ENCODE assay signal across 8 cellular contexts in the genomic region with DNA sequence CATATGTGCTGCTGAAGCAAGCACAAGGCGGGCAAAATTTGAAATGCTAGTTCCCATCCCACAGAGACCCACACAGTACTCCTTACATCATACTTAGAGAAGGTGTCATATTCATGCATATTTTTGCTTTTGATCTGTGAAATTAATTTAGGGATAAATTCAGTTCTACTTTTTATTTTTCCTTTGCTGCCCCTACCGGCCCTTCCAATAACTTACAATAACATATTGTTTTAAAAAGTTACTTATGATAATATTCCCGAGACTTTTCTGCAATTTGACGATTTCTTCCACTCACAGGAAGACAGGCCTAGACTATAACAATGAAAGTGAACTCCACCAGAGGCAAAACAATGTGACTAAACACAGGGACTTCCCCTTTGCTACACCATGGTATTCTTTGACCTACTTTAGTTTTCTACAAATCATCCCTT. TPM values are rescaled to one million over a fixed set of nuclear protein-coding genes. Genes with fewer than 3 reads are reported as not detected.
DNase-seq lines count a peak whose midpoint lies in the region; ATAC-seq and TF ChIP-seq lines count a peak whose summit lies in the region.

No MANE protein-coding gene starts in this region.

- no peak overlapping the region for H3K9ac ChIP-seq in SK-N-SH

- 86% methylated on average over 4 of the region's 4 CpGs for WGBS in SK-N-SH (ENCODE audit: low lambda C conversion rate)
- WGBS in gastroesophageal sphincter (ENCODE audit: low coverage in 1 of 2), 2 donors: 27 to 28% methylated on average over 4 of the region's 4 CpGs

- H3K27me3 Mint-ChIP-seq in stimulated activated naive CD8-positive, alpha-beta T cell treated with anti-CD3 and anti-CD28 coated beads, Interleukin-15, Interleukin-2, amounts not matched to agents 100 ng/mL and 50 ng/mL, for 24 hours: no peaks in the 10 kb centered on the region

- H3K9me3 Mint-ChIP-seq in stimulated activated naive CD8-positive, alpha-beta T cell treated with anti-CD3 and anti-CD28 coated beads, Interleukin-15, Interleukin-2, amounts not matched to agents 100 ng/mL and 50 ng/mL, for 24 hours: no peaks in the 10 kb centered on the region

- CTCF ChIA-PET in SK-N-SH (lab: Yijun Ruan, JAX): interaction anchor here (1.1 to 1.5 kb wide), 3 partner anchors 23 to 518 kb away, joined by 3 to 5 read pairs (median 3); no protein-coding TSS in a partner anchor

- no peak for TF ChIP-seq POLR2A in gastroesophageal sphincter (IDR thresholded peaks at IDR 0.05)

- H3K4me3 ChIP-seq in SK-N-SH (ENCODE audit: low read depth in 2 of 2, low read length in 1 of 2): no peak overlapping the region
- peak overlapping the region in 1 of 2 donors; percentile 10 for H3K4me3 ChIP-seq in gastroesophageal sphincter

- H3K27ac ChIP-seq in SK-N-SH (ENCODE audit: low read depth in 2 of 2, low read length in 1 of 2): no peak overlapping the region
- peak overlapping the region; percentile 5 to 65 (median 51) for H3K27ac ChIP-seq in gastroesophageal sphincter

- no peaks in the 10 kb centered on the region for H3K27me3 ChIP-seq in SK-N-SH (ENCODE audit: insufficient read depth)
- no peaks in the 10 kb centered on the region for H3K27me3 ChIP-seq in gastroesophageal sphincter

- no peak for TF ChIP-seq EP300 in SK-N-SH (IDR thresholded peaks at IDR 0.05; ENCODE audit: borderline replicate concordance in 1 of 2, low read depth in 1 of 2, low read length in 1 of 2)
- no peak for TF ChIP-seq EP300 in gastroesophageal sphincter (IDR thresholded peaks at IDR 0.05)

- TF ChIP-seq RAD21 in SK-N-SH (IDR thresholded peaks at IDR 0.05; ENCODE audit: low read length): no peak

- no peak for DNase-seq in SK-N-SH
- peak; percentile 33 for DNase-seq in SKM-1 (lab: John Stamatoyannopoulos, UW; ENCODE audit: unreplicated experiment)
- no peak for DNase-seq in GM19240 (ENCODE audit: insufficient read length, low spot score)
- DNase-seq in stimulated activated CD4-positive, alpha-beta T cell treated with anti-CD3 and anti-CD28 coated beads, Interleukin-1b, Interleukin-23, amount 100 ng/mL, for 48 hours: no peak
- no peak for DNase-seq in NCI-H526 treated with DMSO at 0.1 percent for 48 hours (lab: John Stamatoyannopoulos, UW)

- H3K9me3 ChIP-seq in SK-N-SH (no peaks in the 10 kb centered on the region), gastroesophageal sphincter (no peaks in the 10 kb centered on the region)

- H3K36me3 Mint-ChIP-seq in stimulated activated naive CD8-positive, alpha-beta T cell treated with anti-CD3 and anti-CD28 coated beads, Interleukin-15, Interleukin-2, amounts not matched to agents 100 ng/mL and 50 ng/mL, for 24 hours (ENCODE audit: low read depth): no peaks in the 10 kb centered on the region

- H3K4me1 ChIP-seq in SK-N-SH (ENCODE audit: control insufficient read depth in 1 of 2, insufficient read depth in 2 of 2, low read depth in 1 of 2, low read length in 1 of 2) (no peaks in the 10 kb centered on the region; a peak in 2 of 4 replicates), gastroesophageal sphincter (peaks cover 19 to 95% (median 32%) of the 10 kb centered on the region in 3 donors)

- POLR2A ChIA-PET in SK-N-SH (lab: Yijun Ruan, JAX): no interaction called here

- H3K27ac Mint-ChIP-seq in stimulated activated naive CD8-positive, alpha-beta T cell treated with anti-CD3 and anti-CD28 coated beads, Interleukin-15, Interleukin-2, amounts not matched to agents 100 ng/mL and 50 ng/mL, for 24 hours: peak overlapping the region; percentile 59

- no peaks in the 10 kb centered on the region for H3K79me2 ChIP-seq in SK-N-SH (ENCODE audit: insufficient read depth)

- H3K36me3 ChIP-seq in SK-N-SH (replicated peaks in 1 of 2; ENCODE audit: control insufficient read depth in 1 of 2, insufficient read depth in 2 of 2, low read length in 1 of 2): no peaks in the 10 kb centered on the region
- H3K36me3 ChIP-seq in gastroesophageal sphincter: no peaks in the 10 kb centered on the region

- H3K4me3 Mint-ChIP-seq in stimulated activated naive CD8-positive, alpha-beta T cell treated with anti-CD3 and anti-CD28 coated beads, Interleukin-15, Interleukin-2, amounts not matched to agents 100 ng/mL and 50 ng/mL, for 24 hours: peak overlapping the region; percentile 61

- peak; percentile 22 for TF ChIP-seq CTCF in SK-N-SH (IDR thresholded peaks at IDR 0.05)
- TF ChIP-seq CTCF in gastroesophageal sphincter (IDR thresholded peaks at IDR 0.05): peak in 3 of 4 experiments; percentile 14 to 42 (median 25)

- H3K4me1 Mint-ChIP-seq in stimulated activated naive CD8-positive, alpha-beta T cell treated with anti-CD3 and anti-CD28 coated beads, Interleukin-15, Interleukin-2, amounts not matched to agents 100 ng/mL and 50 ng/mL, for 24 hours (ENCODE audit: low read depth): peaks cover 49% of the 10 kb centered on the region

- no peak overlapping the region for H2AFZ ChIP-seq in SK-N-SH (ENCODE audit: low read depth)

- H3F3A ChIP-seq in SK-N-SH (replicated peaks; ENCODE audit: insufficient read depth): no peaks in the 10 kb centered on the region

- H3K9me2 ChIP-seq in SK-N-SH: no peaks in the 10 kb centered on the region

- ATAC-seq in SK-N-SH treated with all-trans-retinoic acid at 6 μM for 48 hours (no peak), gastroesophageal sphincter (peak; percentile 62)

- no peaks in the 10 kb centered on the region for H4K20me1 ChIP-seq in SK-N-SH (ENCODE audit: insufficient read depth)

- H3K4me2 ChIP-seq in SK-N-SH: no peak overlapping the region

TF ChIP-seq in SK-N-SH, 30 proteins besides CTCF, POLR2A, EP300 and RAD21:
- TF ChIP-seq POLR2AphosphoS5 (IDR thresholded peaks at IDR 0.05; ENCODE audit: low read depth, low read length): no peak
- TF ChIP-seq FOXM1 (IDR thresholded peaks at IDR 0.05; ENCODE audit: low read depth): no peak
- no peak for TF ChIP-seq ELF1 (IDR thresholded peaks at IDR 0.05)
- no peak for TF ChIP-seq YY1 (IDR thresholded peaks at IDR 0.05; ENCODE audit: low read depth)
- TF ChIP-seq RFX5 (IDR thresholded peaks at IDR 0.05; ENCODE audit: low read length): no peak
- TF ChIP-seq TAF1 (IDR thresholded peaks at IDR 0.05; ENCODE audit: borderline replicate concordance, low read depth, low read length): no peak
- TF ChIP-seq MXI1 (IDR thresholded peaks at IDR 0.05; ENCODE audit: low read depth, low read length): no peak
- TF ChIP-seq, protein P1, sequence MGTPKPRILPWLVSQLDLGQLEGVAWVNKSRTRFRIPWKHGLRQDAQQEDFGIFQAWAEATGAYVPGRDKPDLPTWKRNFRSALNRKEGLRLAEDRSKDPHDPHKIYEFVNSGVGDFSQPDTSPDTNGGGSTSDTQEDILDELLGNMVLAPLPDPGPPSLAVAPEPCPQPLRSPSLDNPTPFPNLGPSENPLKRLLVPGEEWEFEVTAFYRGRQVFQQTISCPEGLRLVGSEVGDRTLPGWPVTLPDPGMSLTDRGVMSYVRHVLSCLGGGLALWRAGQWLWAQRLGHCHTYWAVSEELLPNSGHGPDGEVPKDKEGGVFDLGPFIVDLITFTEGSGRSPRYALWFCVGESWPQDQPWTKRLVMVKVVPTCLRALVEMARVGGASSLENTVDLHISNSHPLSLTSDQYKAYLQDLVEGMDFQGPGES (IDR thresholded peaks at IDR 0.05; ENCODE audit: low read depth, low read length): no peak
- no peak for TF ChIP-seq TCF12 (IDR thresholded peaks at IDR 0.05)
TF ChIP-seq in SK-N-SH: peak in this region for 0.

TF ChIP-seq in SK-N-SH treated with all-trans-retinoic acid at 6 μM for 48 hours, 23 proteins besides CTCF, POLR2A, EP300 and RAD21 (continues in another document):
- no peak for TF ChIP-seq ZNF70 (CRISPR knock-in tag; IDR thresholded peaks at IDR 0.05)
- TF ChIP-seq CSRNP3 (CRISPR knock-in tag; IDR thresholded peaks at IDR 0.05): no peak
- TF ChIP-seq ESRRG (CRISPR knock-in tag; IDR thresholded peaks at IDR 0.05): no peak
- TF ChIP-seq CSDC2 (CRISPR knock-in tag; IDR thresholded peaks at IDR 0.05): no peak
- TF ChIP-seq RARB (CRISPR knock-in tag; IDR thresholded peaks at IDR 0.05): no peak
- TF ChIP-seq ZNF565 (CRISPR knock-in tag; conservative IDR thresholded peaks at IDR 0.05; ENCODE audit: low read depth): no peak

RNA-seq across cellular contexts. Expression of gene SESN1, which starts 35.0 kb away (rescaled TPM):
- 13.1 and 18.8 TPM in 2 replicates for polyA plus RNA-seq in SK-N-SH (2012; rRNA removed)
- polyA plus RNA-seq in SK-N-SH (2012; cell fraction: cytosol; rRNA removed): 17.5 and 17.6 TPM in 2 replicates
- polyA plus RNA-seq in SK-N-SH (2012; cell fraction: nucleus; rRNA removed): 15.6 and 32.4 TPM in 2 replicates
- total RNA-seq in gastroesophageal sphincter: 10 to 100 TPM; 50.8 to 80.5 (median 78.0) TPM

RNA-seq across cellular contexts. Expression of gene CEP57L1, which starts 35.7 kb away (rescaled TPM):
- 7.3 and 8.3 TPM in 2 replicates for polyA plus RNA-seq in SK-N-SH (2012; rRNA removed)
- polyA plus RNA-seq in SK-N-SH (2012; cell fraction: cytosol; rRNA removed): 7.4 and 12.2 TPM in 2 replicates
- polyA plus RNA-seq in SK-N-SH (2012; cell fraction: nucleus; rRNA removed): 7.9 and 11.1 TPM in 2 replicates
- total RNA-seq in gastroesophageal sphincter: 10 to 100 TPM; 11.0 to 30.0 (median 16.3) TPM

Comparison
In these comparisons a context has a peak if more than half of its experiments do, and no peak if none do; other contexts are left out.
1. H3K27ac ChIP-seq: peak in gastroesophageal sphincter (4 of 4); none in SK-N-SH (0 of 2).